ENCODE assay signal across 1 cellular context in the genomic region with DNA sequence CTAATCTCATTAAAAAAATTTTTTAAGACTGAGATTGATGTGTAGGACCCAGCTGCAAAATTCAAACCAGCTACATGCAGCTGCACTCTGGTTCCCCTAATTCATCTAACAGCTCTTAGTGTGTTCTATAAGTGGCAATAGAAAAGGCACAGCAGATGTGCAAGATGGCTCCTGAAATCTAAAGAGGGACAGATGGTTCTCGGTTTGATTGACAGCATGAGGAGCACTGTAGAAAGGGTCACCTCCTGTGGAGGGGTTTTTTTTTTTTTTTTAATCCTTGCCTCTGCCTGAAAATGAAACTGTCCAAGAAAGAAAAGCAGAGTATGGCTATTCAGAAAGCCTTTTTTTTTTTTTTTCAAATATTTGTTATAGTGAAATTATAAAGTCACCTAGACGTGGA.
TF ChIP-seq lines count a peak whose summit lies in the region.

No MANE protein-coding gene starts in this region.

TF ChIP-seq in WTC11, 78 proteins besides CTCF, POLR2A, EP300 and RAD21 (continued from another document):
- TF ChIP-seq, protein P1, sequence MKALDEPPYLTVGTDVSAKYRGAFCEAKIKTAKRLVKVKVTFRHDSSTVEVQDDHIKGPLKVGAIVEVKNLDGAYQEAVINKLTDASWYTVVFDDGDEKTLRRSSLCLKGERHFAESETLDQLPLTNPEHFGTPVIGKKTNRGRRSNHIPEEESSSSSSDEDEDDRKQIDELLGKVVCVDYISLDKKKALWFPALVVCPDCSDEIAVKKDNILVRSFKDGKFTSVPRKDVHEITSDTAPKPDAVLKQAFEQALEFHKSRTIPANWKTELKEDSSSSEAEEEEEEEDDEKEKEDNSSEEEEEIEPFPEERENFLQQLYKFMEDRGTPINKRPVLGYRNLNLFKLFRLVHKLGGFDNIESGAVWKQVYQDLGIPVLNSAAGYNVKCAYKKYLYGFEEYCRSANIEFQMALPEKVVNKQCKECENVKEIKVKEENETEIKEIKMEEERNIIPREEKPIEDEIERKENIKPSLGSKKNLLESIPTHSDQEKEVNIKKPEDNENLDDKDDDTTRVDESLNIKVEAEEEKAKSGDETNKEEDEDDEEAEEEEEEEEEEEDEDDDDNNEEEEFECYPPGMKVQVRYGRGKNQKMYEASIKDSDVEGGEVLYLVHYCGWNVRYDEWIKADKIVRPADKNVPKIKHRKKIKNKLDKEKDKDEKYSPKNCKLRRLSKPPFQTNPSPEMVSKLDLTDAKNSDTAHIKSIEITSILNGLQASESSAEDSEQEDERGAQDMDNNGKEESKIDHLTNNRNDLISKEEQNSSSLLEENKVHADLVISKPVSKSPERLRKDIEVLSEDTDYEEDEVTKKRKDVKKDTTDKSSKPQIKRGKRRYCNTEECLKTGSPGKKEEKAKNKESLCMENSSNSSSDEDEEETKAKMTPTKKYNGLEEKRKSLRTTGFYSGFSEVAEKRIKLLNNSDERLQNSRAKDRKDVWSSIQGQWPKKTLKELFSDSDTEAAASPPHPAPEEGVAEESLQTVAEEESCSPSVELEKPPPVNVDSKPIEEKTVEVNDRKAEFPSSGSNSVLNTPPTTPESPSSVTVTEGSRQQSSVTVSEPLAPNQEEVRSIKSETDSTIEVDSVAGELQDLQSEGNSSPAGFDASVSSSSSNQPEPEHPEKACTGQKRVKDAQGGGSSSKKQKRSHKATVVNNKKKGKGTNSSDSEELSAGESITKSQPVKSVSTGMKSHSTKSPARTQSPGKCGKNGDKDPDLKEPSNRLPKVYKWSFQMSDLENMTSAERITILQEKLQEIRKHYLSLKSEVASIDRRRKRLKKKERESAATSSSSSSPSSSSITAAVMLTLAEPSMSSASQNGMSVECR (CRISPR knock-in tag; IDR thresholded peaks at IDR 0.05; ENCODE audit: borderline replicate concordance) = no peak
- TF ChIP-seq MYBL2 (CRISPR knock-in tag; IDR thresholded peaks at IDR 0.05) = no peak
- TF ChIP-seq, protein P2, sequence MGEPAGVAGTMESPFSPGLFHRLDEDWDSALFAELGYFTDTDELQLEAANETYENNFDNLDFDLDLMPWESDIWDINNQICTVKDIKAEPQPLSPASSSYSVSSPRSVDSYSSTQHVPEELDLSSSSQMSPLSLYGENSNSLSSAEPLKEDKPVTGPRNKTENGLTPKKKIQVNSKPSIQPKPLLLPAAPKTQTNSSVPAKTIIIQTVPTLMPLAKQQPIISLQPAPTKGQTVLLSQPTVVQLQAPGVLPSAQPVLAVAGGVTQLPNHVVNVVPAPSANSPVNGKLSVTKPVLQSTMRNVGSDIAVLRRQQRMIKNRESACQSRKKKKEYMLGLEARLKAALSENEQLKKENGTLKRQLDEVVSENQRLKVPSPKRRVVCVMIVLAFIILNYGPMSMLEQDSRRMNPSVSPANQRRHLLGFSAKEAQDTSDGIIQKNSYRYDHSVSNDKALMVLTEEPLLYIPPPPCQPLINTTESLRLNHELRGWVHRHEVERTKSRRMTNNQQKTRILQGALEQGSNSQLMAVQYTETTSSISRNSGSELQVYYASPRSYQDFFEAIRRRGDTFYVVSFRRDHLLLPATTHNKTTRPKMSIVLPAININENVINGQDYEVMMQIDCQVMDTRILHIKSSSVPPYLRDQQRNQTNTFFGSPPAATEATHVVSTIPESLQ (CRISPR knock-in tag; IDR thresholded peaks at IDR 0.05) = no peak
